In genomic region chr17:58105093-58105492, GRCh38 we compare ENCODE assay signal across 22 cellular contexts. TPM values are rescaled to one million over a fixed set of nuclear protein-coding genes. Genes with fewer than 3 reads are reported as not detected.
"Had no signal": no experiment of that assay in that cellular context is flagged by ENCODE, and none has a peak within 500 bp of the region (broad histone marks: within the 10 kb centered on the region; RNA-seq: fewer than 3 reads in every experiment).

No MANE protein-coding gene starts in this region.

- DNase-seq: KBM-7, MG63, NCI-H1092, NCI-H1105 treated with DMSO at 0.1 percent for 48 hours, NCI-H1417 treated with DMSO at 0.1 percent for 48 hours, NCI-H146, NCI-H1694 treated with DMSO at 0.1 percent for 48 hours, NCI-H1930, NCI-H2081, NCI-H2107, NCI-H2227 treated with DMSO at 0.1 percent for 48 hours, NCI-H446, NCI-H510A, NCI-H524 treated with DMSO at 0.1 percent for 48 hours, NCI-H69, NCI-H774, Right ventricle myocardium superior, RPMI8226, SIG-M5 had no signal

- H3K36me3 ChIP-seq: MG63, SJSA1 had no signal

- H3K9me3 ChIP-seq: SJSA1 had no signal

- H3K4me1 ChIP-seq: SJSA1 had no signal

- H3K4me3 ChIP-seq: MG63, SJSA1, SK-N-MC had no signal

- H3K27me3 ChIP-seq: MG63 had no signal

- H3K27ac ChIP-seq: SJSA1, SK-N-MC had no signal

RNA-seq across cellular contexts. Expression of gene OR4D1, which starts 43.1 kb away (rescaled TPM):
- total RNA-seq: HT-29, Right ventricle myocardium superior had no signal
